In the genomic region with DNA sequence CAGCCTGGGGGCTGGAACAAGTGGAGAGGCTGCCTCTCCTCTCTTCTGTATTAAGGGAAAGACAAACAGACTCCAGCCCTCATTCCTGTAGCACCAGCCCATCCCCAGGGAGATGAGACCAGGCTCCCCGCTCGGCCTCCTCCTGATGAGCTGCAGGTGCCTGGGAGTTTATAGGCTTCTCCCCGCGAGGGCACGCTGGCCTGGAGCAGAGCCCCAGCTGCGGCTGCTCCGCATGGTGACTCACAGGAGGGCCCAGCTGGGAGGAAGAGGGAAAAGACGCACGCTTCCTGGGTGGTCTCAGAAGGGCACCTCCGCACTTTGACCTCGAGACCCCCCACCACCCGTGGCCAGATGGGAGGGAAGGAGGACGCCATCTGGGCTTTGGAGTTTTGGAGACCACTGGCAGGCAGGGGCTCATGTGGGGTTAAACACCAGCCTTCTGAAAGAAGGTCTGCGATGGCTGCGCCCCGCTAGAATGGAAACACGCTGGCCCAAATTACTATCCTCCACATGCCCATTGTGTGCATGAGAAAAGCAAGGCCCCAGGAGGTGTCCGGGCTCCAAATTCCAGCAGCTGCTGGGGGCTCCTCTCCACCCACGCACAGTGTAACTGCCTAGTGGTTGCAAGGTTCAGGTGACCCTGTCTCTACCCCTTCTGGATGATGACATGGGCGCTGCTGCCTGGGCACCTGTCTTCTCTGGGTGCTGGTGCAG, we compare ENCODE assay signal across 31 cellular contexts.
DNase-seq lines count a peak whose midpoint lies in the region; ATAC-seq, FAIRE-seq and TF ChIP-seq lines count a peak whose summit lies in the region.
"Had no signal": no experiment of that assay in that cellular context is flagged by ENCODE, and none has a peak within 500 bp of the region (broad histone marks: within the 10 kb centered on the region; RNA-seq: fewer than 3 reads in every experiment).

No MANE protein-coding gene starts in this region.

- POLR2A ChIA-PET in activated CD4-positive, alpha-beta memory T cell treated with anti-CD3 and anti-CD28 coated beads, Interleukin-2, amount 10 ng/mL, durations not matched to agents 7 days and 5 days (lab: Charles Lee), result no interaction called here

- H3K36me3 Mint-ChIP-seq in astrocyte (ENCODE audit: low read depth, unreplicated experiment), result peaks cover 3% of the 10 kb centered on the region
- no peaks in the 10 kb centered on the region for H3K36me3 Mint-ChIP-seq in activated T-cell treated with anti-CD3 and anti-CD28 coated beads, Interleukin-2, amount 50 U/mL, for 4 hours (ENCODE audit: insufficient read depth)
- no peaks in the 10 kb centered on the region for H3K36me3 Mint-ChIP-seq in activated CD4-positive, alpha-beta memory T cell treated with anti-CD3 and anti-CD28 coated beads, Interleukin-2, amount 10 ng/mL, durations not matched to agents 7 days and 5 days (ENCODE audit: low read depth)
- H3K36me3 Mint-ChIP-seq: CD4-positive, alpha-beta memory T cell; immature natural killer cell; natural killer cell treated with Interleukin-12 subunit alpha and Interleukin-12 subunit beta and Interleukin-15 and Interleukin-18, amount 100 ng/mL, for 72 hours had no signal

- H3K27ac Mint-ChIP-seq in astrocyte (ENCODE audit: unreplicated experiment), result no peak overlapping the region
- no peak overlapping the region for H3K27ac Mint-ChIP-seq in activated CD4-positive, alpha-beta memory T cell treated with anti-CD3 and anti-CD28 coated beads, Interleukin-2, amount 10 ng/mL, durations not matched to agents 7 days and 5 days
- H3K27ac Mint-ChIP-seq: activated CD8-positive, alpha-beta T cell treated with anti-CD3 and anti-CD28 coated beads for 36 hours; activated naive CD4-positive, alpha-beta T cell treated with anti-CD3 and anti-CD28 coated beads for 36 hours; CD4-positive, alpha-beta memory T cell; immature natural killer cell; natural killer cell treated with Interleukin-12 subunit alpha and Interleukin-12 subunit beta and Interleukin-15 and Interleukin-18, amount 100 ng/mL, for 72 hours had no signal

- no peak overlapping the region for H3K4me3 Mint-ChIP-seq in astrocyte (ENCODE audit: unreplicated experiment)
- H3K4me3 Mint-ChIP-seq in activated T-cell treated with anti-CD3 and anti-CD28 coated beads, Interleukin-2, amount 50 U/mL, for 4 hours, result no peak overlapping the region
- no peak overlapping the region for H3K4me3 Mint-ChIP-seq in activated CD4-positive, alpha-beta memory T cell treated with anti-CD3 and anti-CD28 coated beads, Interleukin-2, amount 10 ng/mL, durations not matched to agents 7 days and 5 days
- H3K4me3 Mint-ChIP-seq: activated CD8-positive, alpha-beta T cell treated with anti-CD3 and anti-CD28 coated beads for 36 hours; activated naive CD4-positive, alpha-beta T cell treated with anti-CD3 and anti-CD28 coated beads for 36 hours; CD4-positive, alpha-beta memory T cell; immature natural killer cell; natural killer cell treated with Interleukin-12 subunit alpha and Interleukin-12 subunit beta and Interleukin-15 and Interleukin-18, amount 100 ng/mL, for 72 hours had no signal

- CTCF ChIA-PET in activated CD4-positive, alpha-beta memory T cell treated with anti-CD3 and anti-CD28 coated beads, Interleukin-2, amount 10 ng/mL, durations not matched to agents 7 days and 5 days (lab: Charles Lee), result no interaction called here

- H3K4me2 ChIP-seq in astrocyte (ENCODE audit: low read length), result peak overlapping the region; percentile 25

- H3K9ac ChIP-seq in astrocyte (ENCODE audit: low read length), result no peak overlapping the region

- FAIRE-seq in astrocyte (lab: Jason Lieb, UNC), result no peak
- FAIRE-seq: endothelial cell of umbilical vein, GM12878, K562 had no signal

- ATAC-seq in mucosa of descending colon, result peak; percentile 34
- ATAC-seq in activated T-cell treated with anti-CD3 and anti-CD28 coated beads, Interleukin-2, amount 50 U/mL, for 4 hours, result no peak
- ATAC-seq: activated CD8-positive, alpha-beta T cell treated with anti-CD3 and anti-CD28 coated beads for 36 hours; GM12878; heart right ventricle; K562; natural killer cell treated with Interleukin-12 subunit alpha and Interleukin-12 subunit beta and Interleukin-15 and Interleukin-18, amount 100 ng/mL, for 72 hours had no signal

- peaks cover 3% of the 10 kb centered on the region; the same call in 1 of the 2 replicates for H3K4me1 ChIP-seq in BE2C
- peaks cover 18% of the 10 kb centered on the region for H3K4me1 ChIP-seq in astrocyte (ENCODE audit: insufficient read depth, low read length)
- no peaks in the 10 kb centered on the region for H3K4me1 ChIP-seq in mucosa of descending colon (ENCODE audit: low read depth)

- H3K27me3 ChIP-seq in BE2C, result no peaks in the 10 kb centered on the region; the same call in 1 of the 2 replicates
- peaks cover 8% of the 10 kb centered on the region for H3K27me3 ChIP-seq in astrocyte (ENCODE audit: insufficient read depth, low read length)
- H3K27me3 ChIP-seq: suprapubic skin, vagina had no signal

- H3K27ac ChIP-seq in astrocyte (ENCODE audit: low read depth, low read length), result no peak overlapping the region
- H3K27ac ChIP-seq: heart right ventricle, left ventricle myocardium inferior, suprapubic skin, vagina had no signal

- H3K36me3 ChIP-seq in BE2C (no peaks in the 10 kb centered on the region), astrocyte (ENCODE audit: insufficient read depth, low read length) (no peaks in the 10 kb centered on the region), mucosa of descending colon (ENCODE audit: low read depth) (no peaks in the 10 kb centered on the region)
- H3K36me3 ChIP-seq: heart right ventricle, left ventricle myocardium inferior, suprapubic skin, vagina had no signal

- H3K9me3 Mint-ChIP-seq in astrocyte (ENCODE audit: unreplicated experiment), result no peaks in the 10 kb centered on the region
- H3K9me3 Mint-ChIP-seq in activated T-cell treated with anti-CD3 and anti-CD28 coated beads, Interleukin-2, amount 50 U/mL, for 4 hours, result no peaks in the 10 kb centered on the region
- no peaks in the 10 kb centered on the region for H3K9me3 Mint-ChIP-seq in activated CD4-positive, alpha-beta memory T cell treated with anti-CD3 and anti-CD28 coated beads, Interleukin-2, amount 10 ng/mL, durations not matched to agents 7 days and 5 days
- H3K9me3 Mint-ChIP-seq: activated CD8-positive, alpha-beta T cell treated with anti-CD3 and anti-CD28 coated beads for 36 hours; activated naive CD4-positive, alpha-beta T cell treated with anti-CD3 and anti-CD28 coated beads for 36 hours; immature natural killer cell; natural killer cell treated with Interleukin-12 subunit alpha and Interleukin-12 subunit beta and Interleukin-15 and Interleukin-18, amount 100 ng/mL, for 72 hours had no signal

- H3K4me3 ChIP-seq in BE2C (ENCODE audit: low read depth, low read length), result no peak overlapping the region
- H3K4me3 ChIP-seq in HFF-Myc (replicated peaks; ENCODE audit: low read depth, low read length), result no peak overlapping the region
- no peak overlapping the region for H3K4me3 ChIP-seq in astrocyte (ENCODE audit: insufficient read depth, low read depth, low read length)
- H3K4me3 ChIP-seq in mucosa of descending colon, result no peak overlapping the region
- H3K4me3 ChIP-seq: GM12878, heart right ventricle, K562, left ventricle myocardium inferior, suprapubic skin, vagina had no signal

- intact Hi-C loops in mucosa of descending colon (cut with DNase I, micrococcal nuclease), result no loop called here

- no peaks in the 10 kb centered on the region for H3K9me3 ChIP-seq in BE2C
- no peaks in the 10 kb centered on the region for H3K9me3 ChIP-seq in astrocyte (ENCODE audit: insufficient read depth, low read depth, low read length)
- H3K9me3 ChIP-seq in mucosa of descending colon, result no peaks in the 10 kb centered on the region
- H3K9me3 ChIP-seq: heart right ventricle, left ventricle myocardium inferior, suprapubic skin, vagina had no signal

- H4K20me1 ChIP-seq in astrocyte (ENCODE audit: insufficient read depth, low read length), result no peaks in the 10 kb centered on the region

- no peak overlapping the region for H2AFZ ChIP-seq in astrocyte (ENCODE audit: low read depth, low read length)

- H3K79me2 ChIP-seq in astrocyte (ENCODE audit: insufficient read depth, low read length), result no peaks in the 10 kb centered on the region

- peaks cover 5% of the 10 kb centered on the region for H3K4me1 Mint-ChIP-seq in astrocyte (ENCODE audit: low read depth, unreplicated experiment)
- H3K4me1 Mint-ChIP-seq in activated T-cell treated with anti-CD3 and anti-CD28 coated beads, Interleukin-2, amount 50 U/mL, for 4 hours (ENCODE audit: low read depth), result no peaks in the 10 kb centered on the region
- H3K4me1 Mint-ChIP-seq in activated CD4-positive, alpha-beta memory T cell treated with anti-CD3 and anti-CD28 coated beads, Interleukin-2, amount 10 ng/mL, durations not matched to agents 7 days and 5 days, result no peaks in the 10 kb centered on the region
- H3K4me1 Mint-ChIP-seq: CD4-positive, alpha-beta memory T cell; immature natural killer cell had no signal

- H3K27me3 Mint-ChIP-seq in astrocyte (ENCODE audit: low read depth, unreplicated experiment), result peaks cover 3% of the 10 kb centered on the region
- peaks cover 6% of the 10 kb centered on the region for H3K27me3 Mint-ChIP-seq in activated T-cell treated with anti-CD3 and anti-CD28 coated beads, Interleukin-2, amount 50 U/mL, for 4 hours (ENCODE audit: low read depth)
- H3K27me3 Mint-ChIP-seq in activated CD4-positive, alpha-beta memory T cell treated with anti-CD3 and anti-CD28 coated beads, Interleukin-2, amount 10 ng/mL, durations not matched to agents 7 days and 5 days, result no peaks in the 10 kb centered on the region

- DNase-seq in BE2C, result peak; percentile 50
- peak; percentile 62 for DNase-seq in HFF-Myc (ENCODE audit: extremely low read depth, low read depth)
- DNase-seq in astrocyte (ENCODE audit: low read depth), result peak; percentile 25
- no peak for DNase-seq in mucosa of descending colon
- no peak for DNase-seq in NK-92 treated with Interleukin-12 subunit alpha and Interleukin-12 subunit beta, amount 100 ng/mL, for 24 hours (lab: John Stamatoyannopoulos, UW)
- no peak for DNase-seq in HPDE6-E6E7 (ENCODE audit: extremely low spot score)
- DNase-seq in activated T-cell treated with anti-CD3 and anti-CD28 coated beads, Interleukin-2, amount 50 U/mL, for 4 hours, result no peak
- no peak for DNase-seq in activated CD4-positive, alpha-beta memory T cell treated with anti-CD3 and anti-CD28 coated beads, Interleukin-2, amount 10 ng/mL, durations not matched to agents 7 days and 5 days
- DNase-seq: activated CD4-positive, CD25-positive, alpha-beta regulatory T cell; activated CD8-positive, alpha-beta T cell treated with anti-CD3 and anti-CD28 coated beads for 36 hours; activated naive CD4-positive, alpha-beta T cell treated with anti-CD3 and anti-CD28 coated beads for 36 hours; activated T-cell treated with anti-CD3 and anti-CD28 coated beads, Interleukin-2, amount 50 U/mL, for 48 hours; amniotic stem cell; CD4-positive, alpha-beta memory T cell; dermis blood vessel endothelial cell; DMS153; heart right ventricle; immature natural killer cell; left ventricle myocardium inferior; midbrain; MM.1S; NCI-H1694; NCI-H2171; NCI-H524 treated with DMSO at 0.1 percent for 48 hours; RPMI8226 had no signal

- TF ChIP-seq CTCF in BE2C (IDR thresholded peaks at IDR 0.05; ENCODE audit: low read depth, low read length) (no peak), HFF-Myc (IDR thresholded peaks at IDR 0.05; ENCODE audit: low read depth, low read length, missing control alignments) (no peak), astrocyte (IDR thresholded peaks at IDR 0.05; ENCODE audit: insufficient read depth, low read depth, low read length) (no peak), mucosa of descending colon (IDR thresholded peaks at IDR 0.05) (no peak)

Comparison
In these comparisons a context has a peak if more than half of its experiments do, and no peak if none do; other contexts are left out.
1. DNase-seq: peak in BE2C (single experiment), HFF-Myc (single experiment) and astrocyte (single experiment); none in mucosa of descending colon (0 of 3), NK-92 treated with Interleukin-12 subunit alpha and Interleukin-12 subunit beta, amount 100 ng/mL, for 24 hours (single experiment), HPDE6-E6E7 (single experiment), activated T-cell treated with anti-CD3 and anti-CD28 coated beads, Interleukin-2, amount 50 U/mL, for 4 hours (single experiment) and activated CD4-positive, alpha-beta memory T cell treated with anti-CD3 and anti-CD28 coated beads, Interleukin-2, amount 10 ng/mL, durations not matched to agents 7 days and 5 days (single experiment).